In the genomic region with DNA sequence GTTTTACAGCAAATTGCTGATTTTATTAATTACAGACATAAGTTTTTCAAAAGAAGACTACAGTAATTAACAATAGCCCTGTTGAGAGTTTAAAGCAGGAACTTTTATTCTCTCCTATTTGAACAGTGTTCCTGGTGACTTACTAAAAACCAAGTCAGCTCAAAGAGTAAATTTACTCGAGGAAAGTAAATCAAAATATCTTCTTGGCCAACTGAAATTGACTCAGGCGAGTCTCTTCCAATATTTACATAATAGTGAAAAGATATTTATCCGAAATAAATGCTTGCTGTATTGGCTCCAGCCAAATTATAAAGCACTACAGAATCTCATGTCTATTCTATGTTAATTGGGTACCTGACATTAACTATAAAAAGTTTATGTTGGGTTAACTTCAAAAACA, we compare ENCODE assay signal across 2 cellular contexts.
TF ChIP-seq lines count a peak whose summit lies in the region.

No MANE protein-coding gene starts in this region.

TF ChIP-seq in SK-N-SH, 30 proteins besides CTCF, POLR2A, EP300 and RAD21 (continued from another document):
- TF ChIP-seq, protein P1, sequence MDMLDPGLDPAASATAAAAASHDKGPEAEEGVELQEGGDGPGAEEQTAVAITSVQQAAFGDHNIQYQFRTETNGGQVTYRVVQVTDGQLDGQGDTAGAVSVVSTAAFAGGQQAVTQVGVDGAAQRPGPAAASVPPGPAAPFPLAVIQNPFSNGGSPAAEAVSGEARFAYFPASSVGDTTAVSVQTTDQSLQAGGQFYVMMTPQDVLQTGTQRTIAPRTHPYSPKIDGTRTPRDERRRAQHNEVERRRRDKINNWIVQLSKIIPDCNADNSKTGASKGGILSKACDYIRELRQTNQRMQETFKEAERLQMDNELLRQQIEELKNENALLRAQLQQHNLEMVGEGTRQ (IDR thresholded peaks at IDR 0.05; ENCODE audit: borderline replicate concordance, low read depth, low read length): no peak
- TF ChIP-seq FOXM1 (IDR thresholded peaks at IDR 0.05; ENCODE audit: low read depth) (no peak), YY1 (IDR thresholded peaks at IDR 0.05; ENCODE audit: low read depth) (no peak), FOXJ3 (CRISPR knock-in tag; IDR thresholded peaks at IDR 0.05) (no peak)

TF ChIP-seq in SK-N-SH treated with all-trans-retinoic acid at 6 μM for 48 hours, 23 proteins besides CTCF, POLR2A, EP300 and RAD21 (continued from another document):
- TF ChIP-seq, protein P2, sequence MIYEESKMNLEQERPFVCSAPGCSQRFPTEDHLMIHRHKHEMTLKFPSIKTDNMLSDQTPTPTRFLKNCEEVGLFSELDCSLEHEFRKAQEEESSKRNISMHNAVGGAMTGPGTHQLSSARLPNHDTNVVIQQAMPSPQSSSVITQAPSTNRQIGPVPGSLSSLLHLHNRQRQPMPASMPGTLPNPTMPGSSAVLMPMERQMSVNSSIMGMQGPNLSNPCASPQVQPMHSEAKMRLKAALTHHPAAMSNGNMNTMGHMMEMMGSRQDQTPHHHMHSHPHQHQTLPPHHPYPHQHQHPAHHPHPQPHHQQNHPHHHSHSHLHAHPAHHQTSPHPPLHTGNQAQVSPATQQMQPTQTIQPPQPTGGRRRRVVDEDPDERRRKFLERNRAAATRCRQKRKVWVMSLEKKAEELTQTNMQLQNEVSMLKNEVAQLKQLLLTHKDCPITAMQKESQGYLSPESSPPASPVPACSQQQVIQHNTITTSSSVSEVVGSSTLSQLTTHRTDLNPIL (CRISPR knock-in tag; IDR thresholded peaks at IDR 0.05; ENCODE audit: low read depth): no peak
- TF ChIP-seq, protein P3, sequence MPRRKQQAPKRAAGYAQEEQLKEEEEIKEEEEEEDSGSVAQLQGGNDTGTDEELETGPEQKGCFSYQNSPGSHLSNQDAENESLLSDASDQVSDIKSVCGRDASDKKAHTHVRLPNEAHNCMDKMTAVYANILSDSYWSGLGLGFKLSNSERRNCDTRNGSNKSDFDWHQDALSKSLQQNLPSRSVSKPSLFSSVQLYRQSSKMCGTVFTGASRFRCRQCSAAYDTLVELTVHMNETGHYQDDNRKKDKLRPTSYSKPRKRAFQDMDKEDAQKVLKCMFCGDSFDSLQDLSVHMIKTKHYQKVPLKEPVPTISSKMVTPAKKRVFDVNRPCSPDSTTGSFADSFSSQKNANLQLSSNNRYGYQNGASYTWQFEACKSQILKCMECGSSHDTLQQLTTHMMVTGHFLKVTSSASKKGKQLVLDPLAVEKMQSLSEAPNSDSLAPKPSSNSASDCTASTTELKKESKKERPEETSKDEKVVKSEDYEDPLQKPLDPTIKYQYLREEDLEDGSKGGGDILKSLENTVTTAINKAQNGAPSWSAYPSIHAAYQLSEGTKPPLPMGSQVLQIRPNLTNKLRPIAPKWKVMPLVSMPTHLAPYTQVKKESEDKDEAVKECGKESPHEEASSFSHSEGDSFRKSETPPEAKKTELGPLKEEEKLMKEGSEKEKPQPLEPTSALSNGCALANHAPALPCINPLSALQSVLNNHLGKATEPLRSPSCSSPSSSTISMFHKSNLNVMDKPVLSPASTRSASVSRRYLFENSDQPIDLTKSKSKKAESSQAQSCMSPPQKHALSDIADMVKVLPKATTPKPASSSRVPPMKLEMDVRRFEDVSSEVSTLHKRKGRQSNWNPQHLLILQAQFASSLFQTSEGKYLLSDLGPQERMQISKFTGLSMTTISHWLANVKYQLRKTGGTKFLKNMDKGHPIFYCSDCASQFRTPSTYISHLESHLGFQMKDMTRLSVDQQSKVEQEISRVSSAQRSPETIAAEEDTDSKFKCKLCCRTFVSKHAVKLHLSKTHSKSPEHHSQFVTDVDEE (CRISPR knock-in tag; IDR thresholded peaks at IDR 0.05): no peak
- TF ChIP-seq ZFP3 (CRISPR knock-in tag; IDR thresholded peaks at IDR 0.05) (no peak), PPARA (CRISPR knock-in tag; IDR thresholded peaks at IDR 0.05; ENCODE audit: borderline replicate concordance) (no peak), OSR1 (CRISPR knock-in tag; IDR thresholded peaks at IDR 0.05) (no peak), GLIS3 (CRISPR knock-in tag; IDR thresholded peaks at IDR 0.05) (no peak)
